Comparison of ENCODE assay signal across 10 cellular contexts in genomic region chr7:107383203-107383602, GRCh38.
"Had no signal": no experiment of that assay in that cellular context is flagged by ENCODE, and none has a peak within 500 bp of the region (broad histone marks: within the 10 kb centered on the region; RNA-seq: fewer than 3 reads in every experiment).

No MANE protein-coding gene starts in this region.

- H3K36me3 ChIP-seq: HAP-1 had no signal

- H3K9me3 ChIP-seq: HAP-1 had no signal

- H3K4me3 Mint-ChIP-seq: HFFc6 had no signal

- ATAC-seq: HCT116 had no signal

- H3K27ac ChIP-seq: GM23248, HL-60, KMS-11 had no signal

- H2AFZ ChIP-seq: GM23248 had no signal

- H3K9ac ChIP-seq: GM23248, KMS-11 had no signal

- DNase-seq: GM23248, GOT3, H7, HFFc6, IMR-90, KBM-7 had no signal

- H3K4me3 ChIP-seq: GM23248, HAP-1 had no signal

- H3K27ac Mint-ChIP-seq: HFFc6 had no signal

- H3K9me3 Mint-ChIP-seq: HFFc6 had no signal

- H3K4me2 ChIP-seq: KMS-11 had no signal
